In the genomic region with DNA sequence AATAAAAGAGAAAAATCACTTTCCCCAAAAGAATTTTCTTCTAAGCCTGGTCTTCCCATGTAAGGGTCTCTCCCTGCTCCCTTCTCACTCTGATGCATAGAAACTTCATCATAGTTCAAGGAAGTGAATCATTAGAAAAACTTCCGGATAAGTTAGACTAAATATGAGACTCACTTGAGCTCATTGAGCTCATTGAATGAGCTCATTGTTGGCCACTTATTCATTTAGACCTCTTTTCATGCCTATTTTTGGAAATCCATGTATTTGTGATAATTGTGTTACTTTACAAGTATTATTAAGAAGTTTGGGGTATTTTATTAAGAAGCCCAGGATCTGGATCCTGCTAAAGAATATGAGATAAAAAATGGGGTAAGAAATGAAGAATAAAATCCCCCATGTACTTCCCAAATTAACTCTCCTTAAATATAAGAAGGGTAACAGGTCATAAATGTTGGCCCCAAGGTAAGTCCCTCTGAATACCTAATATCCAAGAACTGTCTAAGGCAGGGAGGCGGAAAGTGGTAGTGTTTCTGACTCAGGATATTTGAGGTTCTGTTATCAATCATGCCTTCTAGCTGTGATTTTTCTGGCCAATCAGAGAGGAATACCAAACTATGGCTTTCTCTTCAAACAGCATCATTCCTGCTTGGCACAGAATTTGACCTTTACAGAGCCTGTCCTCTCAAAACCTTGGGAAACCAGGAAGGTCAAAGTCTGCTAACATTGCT, we compare ENCODE assay signal across 14 cellular contexts.
A peak's percentile ranks its signal among the peaks of the same experiment; 100 is the strongest.
DNase-seq lines count a peak whose midpoint lies in the region; ATAC-seq lines count a peak whose summit lies in the region.
"Had no signal": no experiment of that assay in that cellular context is flagged by ENCODE, and none has a peak within 500 bp of the region (broad histone marks: within the 10 kb centered on the region; RNA-seq: fewer than 3 reads in every experiment).

No MANE protein-coding gene starts in this region.

- H3K36me3 Mint-ChIP-seq in activated CD4-positive, alpha-beta memory T cell treated with anti-CD3 and anti-CD28 coated beads, Interleukin-2, amount 10 ng/mL, durations not matched to agents 7 days and 5 days (ENCODE audit: low read depth) = no peaks in the 10 kb centered on the region
- H3K36me3 Mint-ChIP-seq: memory B cell had no signal

- CTCF ChIA-PET in activated CD4-positive, alpha-beta memory T cell treated with anti-CD3 and anti-CD28 coated beads, Interleukin-2, amount 10 ng/mL, durations not matched to agents 7 days and 5 days (lab: Charles Lee) = no interaction called here

- ATAC-seq in HG02852 (IDR thresholded peaks at IDR 0.05; ENCODE audit: unreplicated experiment) = no peak

- in situ Hi-C loops in SK-MEL-5 (cut with HindIII; ENCODE audit: low pct_unique_long_range_greater_than_20kb, low sequenced_read_pairs) = no loop called here

- no peaks in the 10 kb centered on the region for H3K9me3 Mint-ChIP-seq in activated CD4-positive, alpha-beta memory T cell treated with anti-CD3 and anti-CD28 coated beads, Interleukin-2, amount 10 ng/mL, durations not matched to agents 7 days and 5 days
- H3K9me3 Mint-ChIP-seq: activated B cell treated with CpG ODN at 0.5 μM for 24 hours, memory B cell had no signal

- peak; percentile 80 for DNase-seq in EL
- DNase-seq in SK-MEL-5 (ENCODE audit: low read depth, low spot score) = peak; percentile 84
- peak; percentile 12 for DNase-seq in fibroblast of gingiva (ENCODE audit: low read depth)
- DNase-seq in pulmonary artery endothelial cell (ENCODE audit: low read depth, low spot score) = peak; percentile 89
- no peak for DNase-seq in activated naive CD4-positive, alpha-beta T cell (lab: John Stamatoyannopoulos, UW)
- DNase-seq in HUDEP-2 (lab: John Stamatoyannopoulos, UW; ENCODE audit: unreplicated experiment in 76 of 76) = no peak
- no peak for DNase-seq in activated CD4-positive, alpha-beta memory T cell treated with anti-CD3 and anti-CD28 coated beads, Interleukin-2, amount 10 ng/mL, durations not matched to agents 7 days and 5 days
- DNase-seq: activated B cell treated with CpG ODN at 0.5 μM for 24 hours, COR-L47, MG63, NCI-H345, upper lobe of left lung had no signal

- no peaks in the 10 kb centered on the region for H3K27me3 Mint-ChIP-seq in activated CD4-positive, alpha-beta memory T cell treated with anti-CD3 and anti-CD28 coated beads, Interleukin-2, amount 10 ng/mL, durations not matched to agents 7 days and 5 days
- H3K27me3 Mint-ChIP-seq: activated B cell treated with CpG ODN at 0.5 μM for 24 hours, memory B cell had no signal

- H3K27ac Mint-ChIP-seq in activated CD4-positive, alpha-beta memory T cell treated with anti-CD3 and anti-CD28 coated beads, Interleukin-2, amount 10 ng/mL, durations not matched to agents 7 days and 5 days = no peak overlapping the region
- H3K27ac Mint-ChIP-seq: activated B cell treated with CpG ODN at 0.5 μM for 24 hours, memory B cell had no signal

- no peaks in the 10 kb centered on the region for H3K4me1 Mint-ChIP-seq in activated CD4-positive, alpha-beta memory T cell treated with anti-CD3 and anti-CD28 coated beads, Interleukin-2, amount 10 ng/mL, durations not matched to agents 7 days and 5 days
- H3K4me1 Mint-ChIP-seq: activated B cell treated with CpG ODN at 0.5 μM for 24 hours, memory B cell had no signal

- POLR2A ChIA-PET in activated CD4-positive, alpha-beta memory T cell treated with anti-CD3 and anti-CD28 coated beads, Interleukin-2, amount 10 ng/mL, durations not matched to agents 7 days and 5 days (lab: Charles Lee) = no interaction called here

- no peak overlapping the region for H3K4me3 Mint-ChIP-seq in activated CD4-positive, alpha-beta memory T cell treated with anti-CD3 and anti-CD28 coated beads, Interleukin-2, amount 10 ng/mL, durations not matched to agents 7 days and 5 days
- H3K4me3 Mint-ChIP-seq: activated B cell treated with CpG ODN at 0.5 μM for 24 hours, memory B cell had no signal

Comparison
In these comparisons a context has a peak if more than half of its experiments do, and no peak if none do; other contexts are left out.
1. DNase-seq: peak in EL (single experiment), SK-MEL-5 (single experiment), fibroblast of gingiva (single experiment) and pulmonary artery endothelial cell (single experiment); none in activated naive CD4-positive, alpha-beta T cell (0 of 4), HUDEP-2 (0 of 76) and activated CD4-positive, alpha-beta memory T cell treated with anti-CD3 and anti-CD28 coated beads, Interleukin-2, amount 10 ng/mL, durations not matched to agents 7 days and 5 days (single experiment).